Comparison of ENCODE assay signal across 22 cellular contexts in genomic region chr3:175266478-175266877, GRCh38.
DNase-seq lines count a peak whose midpoint lies in the region; ATAC-seq, FAIRE-seq and TF ChIP-seq lines count a peak whose summit lies in the region.
"Had no signal": no experiment of that assay in that cellular context is flagged by ENCODE, and none has a peak within 500 bp of the region (broad histone marks: within the 10 kb centered on the region; RNA-seq: fewer than 3 reads in every experiment).

No MANE protein-coding gene starts in this region.

- H3K14ac ChIP-seq in IMR-90 (replicated peaks; ENCODE audit: low read depth, low read length) (no peak overlapping the region), H9 (ENCODE audit: insufficient read depth, low read length) (no peak overlapping the region)

- H4K5ac ChIP-seq in IMR-90 (ENCODE audit: low read depth, low read length) (no peak overlapping the region), H9 (ENCODE audit: insufficient read length, low read depth, low read length) (no peak overlapping the region)

- no peak overlapping the region for H2AK5ac ChIP-seq in IMR-90 (ENCODE audit: low read depth, low read length)
- H2AK5ac ChIP-seq in H9 (ENCODE audit: insufficient read length, low read length), result no peak overlapping the region

- in situ Hi-C loops in IMR-90 (cut with MboI; ENCODE audit: low sequenced_read_pairs), result no loop called here

- H3K9me1 ChIP-seq in IMR-90 (ENCODE audit: insufficient read depth, low read length), result peaks cover 2% of the 10 kb centered on the region; the same call in 1 of the 2 replicates

- H2BK5ac ChIP-seq in IMR-90 (ENCODE audit: low read depth, low read length, poor library complexity, severe bottlenecking) (peak overlapping the region; percentile 99), H9 (ENCODE audit: insufficient read length, low read length) (no peak overlapping the region)

- H4K20me1 ChIP-seq in IMR-90 (ENCODE audit: insufficient read depth, low read length), result no peaks in the 10 kb centered on the region
- H4K20me1 ChIP-seq in H9 (ENCODE audit: control insufficient read depth, insufficient read depth, insufficient read length), result no peaks in the 10 kb centered on the region

- no CpG with 5 or more reads among the region's 1 CpG for WGBS in IMR-90 (ENCODE audit: extremely low coverage in 2 of 2, insufficient read length in 1 of 2), 2 experiments
- WGBS in H9 (ENCODE audit: extremely low coverage, insufficient read length, low lambda C conversion rate), result no CpG with 5 or more reads among the region's 1 CpG
- 88 to 90% methylated on average over 1 of the region's 1 CpG for WGBS in thyroid gland, 2 donors

- H3K18ac ChIP-seq in IMR-90 (ENCODE audit: low read depth, low read length) (no peak overlapping the region; the same call in 1 of the 2 replicates), H9 (ENCODE audit: insufficient read length, low read depth, low read length) (no peak overlapping the region)

- peak; percentile 28 for DNase-seq in AG10803 (ENCODE audit: low read depth)
- DNase-seq in IMR-90, result peak; percentile 78
- DNase-seq in bronchial epithelial cell (ENCODE audit: low read depth), result peak; percentile 79
- DNase-seq in iris pigment epithelial cell (ENCODE audit: low read depth), result peak; percentile 69
- DNase-seq in H9, result no peak
- no peak for DNase-seq in stimulated activated naive CD8-positive, alpha-beta T cell treated with anti-CD3 and anti-CD28 coated beads, Interleukin-15, amount 100 ng/mL, for 72 hours
- no peak for DNase-seq in T1000 (lab: John Stamatoyannopoulos, UW)
- no peak for DNase-seq in thyroid gland
- DNase-seq: activated CD4-positive, alpha-beta T cell treated with anti-CD3 and anti-CD28 coated beads, Interleukin-2, amount 50 U/mL, for 48 hours; activated naive CD4-positive, alpha-beta T cell treated with Interleukin-2 at 50 U/mL for 16 hours; Caco-2; cortex of kidney; erythroblast; heart left ventricle; NCI-H1436; pancreas; RPMI8226; sigmoid colon; stimulated activated CD4-positive, alpha-beta T cell treated with anti-CD3 and anti-CD28 coated beads, Interleukin-2, amount 100 ng/mL, for 24 hours; stomach had no signal

- no peaks in the 10 kb centered on the region for H3K36me3 Mint-ChIP-seq in H9 (ENCODE audit: insufficient read depth in 1 of 3, low read depth in 3 of 3)

- H2BK120ac ChIP-seq in IMR-90 (ENCODE audit: low read depth, low read length) (no peak overlapping the region), H9 (ENCODE audit: low read depth, low read length, poor library complexity, severe bottlenecking) (no peak overlapping the region)

- no peaks in the 10 kb centered on the region for H3K79me2 ChIP-seq in H9 (ENCODE audit: insufficient read depth, low read length)

- no peak overlapping the region for H2BK12ac ChIP-seq in H9 (ENCODE audit: insufficient read length, low read depth, low read length)

- no peak overlapping the region for H3T11ph ChIP-seq in H9 (ENCODE audit: low read length)

- H3K4me3 ChIP-seq in AG10803 (ENCODE audit: low read length) (no peak overlapping the region), IMR-90 (ENCODE audit: insufficient read depth, low read depth, low read length) (no peak overlapping the region), bronchial epithelial cell (ENCODE audit: low read depth, low read length) (no peak overlapping the region), thyroid gland (replicated peaks in 1 of 3) (no peak overlapping the region)
- H3K4me3 ChIP-seq: heart left ventricle, lung, pancreas, sigmoid colon, stomach had no signal

- no peaks in the 10 kb centered on the region for H3K23me2 ChIP-seq in H9 (ENCODE audit: insufficient read length, low read depth, low read length, poor library complexity, severe bottlenecking)

- H3K9me3 ChIP-seq in IMR-90 (ENCODE audit: control insufficient read depth, insufficient read depth, low read length) (no peaks in the 10 kb centered on the region), H9 (ENCODE audit: control insufficient read depth, low read depth, low read length) (no peaks in the 10 kb centered on the region), thyroid gland (no peaks in the 10 kb centered on the region)
- H3K9me3 ChIP-seq: Caco-2, heart left ventricle, pancreas, sigmoid colon, stomach had no signal

- no peaks in the 10 kb centered on the region for H3K4me1 Mint-ChIP-seq in H9
- no peaks in the 10 kb centered on the region for H3K4me1 Mint-ChIP-seq in stimulated activated naive CD8-positive, alpha-beta T cell treated with anti-CD3 and anti-CD28 coated beads, Interleukin-15, amount 100 ng/mL, for 72 hours

- no peak for FAIRE-seq in bronchial epithelial cell (lab: Jason Lieb, UNC)
- FAIRE-seq: GM12891 had no signal

- ATAC-seq in IMR-90 (ENCODE audit: low read depth), result no peak
- ATAC-seq in stimulated activated naive CD8-positive, alpha-beta T cell treated with anti-CD3 and anti-CD28 coated beads, Interleukin-15, amount 100 ng/mL, for 72 hours, result no peak
- ATAC-seq: heart left ventricle, pancreas had no signal

- no peak overlapping the region for H2BK15ac ChIP-seq in IMR-90 (ENCODE audit: low read depth, low read length)
- no peak overlapping the region for H2BK15ac ChIP-seq in H9 (ENCODE audit: low read depth, low read length)

- H3K4me2 ChIP-seq in IMR-90 (ENCODE audit: low read depth, low read length), result 0 out of 2 replicates have a peak overlapping the region, but pooled peaks have one; percentile 24
- no peak overlapping the region for H3K4me2 ChIP-seq in H9 (ENCODE audit: insufficient read depth, insufficient read length, low read length)

- intact Hi-C loops in IMR-90 (cut with micrococcal nuclease) (loop anchor here (2.0 to 10.0 kb wide), 5 partner anchors 128 to 1142 kb away; no protein-coding TSS in a partner anchor), thyroid gland (cut with DNase I) (no loop called here)

- H3K27me3 ChIP-seq in IMR-90 (ENCODE audit: control insufficient read depth, insufficient read depth, low read length), result no peaks in the 10 kb centered on the region
- H3K27me3 ChIP-seq in bronchial epithelial cell (ENCODE audit: control insufficient read depth, insufficient read depth, low read length), result no peaks in the 10 kb centered on the region
- H3K27me3 ChIP-seq in H9 (ENCODE audit: insufficient read depth, low read length), result no peaks in the 10 kb centered on the region
- H3K27me3 ChIP-seq in thyroid gland, result no peaks in the 10 kb centered on the region
- H3K27me3 ChIP-seq: heart left ventricle, pancreas, sigmoid colon, stomach had no signal

- no peak overlapping the region for H2AK9ac ChIP-seq in IMR-90 (replicated peaks; ENCODE audit: low read depth, low read length, poor library complexity)

- POLR2A ChIA-PET in IMR-90 (lab: Charles Lee; ENCODE audit: unreplicated experiment), result no interaction called here

- no peak overlapping the region for H3K56ac ChIP-seq in IMR-90 (ENCODE audit: extremely low read depth, insufficient read depth, low read length)
- no peak overlapping the region for H3K56ac ChIP-seq in H9 (ENCODE audit: insufficient read length, low read depth, low read length)

- peak overlapping the region in 1 of 2 experiments; percentile 43; a peak in 1 of 4 replicates for H4K8ac ChIP-seq in IMR-90 (ENCODE audit: low read depth in 2 of 2, low read length in 2 of 2)
- no peak overlapping the region for H4K8ac ChIP-seq in H9 (replicated peaks; ENCODE audit: insufficient read length, low read depth, low read length)

- no peak for TF ChIP-seq POLR2A in IMR-90 (IDR thresholded peaks at IDR 0.05; ENCODE audit: low read depth, low read length)
- no peak for TF ChIP-seq POLR2A in thyroid gland (IDR thresholded peaks at IDR 0.05)

- no peaks in the 10 kb centered on the region for H3K9me3 Mint-ChIP-seq in H9
- no peaks in the 10 kb centered on the region for H3K9me3 Mint-ChIP-seq in stimulated activated naive CD8-positive, alpha-beta T cell treated with anti-CD3 and anti-CD28 coated beads, Interleukin-15, amount 100 ng/mL, for 72 hours

- TF ChIP-seq CTCF in AG10803 (conservative IDR thresholded peaks at IDR 0.05; ENCODE audit: low read length) (no peak), IMR-90 (conservative IDR thresholded peaks at IDR 0.05; ENCODE audit: low read depth, low read length) (no peak), bronchial epithelial cell (IDR thresholded peaks at IDR 0.05; ENCODE audit: insufficient read depth, low read length, severe bottlenecking) (no peak), H9 (conservative IDR thresholded peaks at IDR 0.05) (no peak), thyroid gland (IDR thresholded peaks at IDR 0.05) (no peak)

- CTCF ChIA-PET in IMR-90 (lab: Yijun Ruan, JAX), result interaction anchor here (1.0 kb wide), 1 partner anchor 68 kb away, joined by 3 read pairs; no protein-coding TSS in a partner anchor

- H3K27ac ChIP-seq in IMR-90 (ENCODE audit: insufficient read depth, low read length) (peak overlapping the region; percentile 68; the same call in 1 of the 2 replicates), H9 (ENCODE audit: insufficient read length, low read depth, low read length) (no peak overlapping the region), thyroid gland (no peak overlapping the region)
- H3K27ac ChIP-seq: heart left ventricle, pancreas, sigmoid colon, stomach had no signal

- H3K23ac ChIP-seq in IMR-90 (ENCODE audit: low read depth, low read length) (no peak overlapping the region), H9 (ENCODE audit: insufficient read length, low read depth, low read length) (no peak overlapping the region)

- H3K4me3 Mint-ChIP-seq in H9, result no peak overlapping the region
- no peak overlapping the region for H3K4me3 Mint-ChIP-seq in stimulated activated naive CD8-positive, alpha-beta T cell treated with anti-CD3 and anti-CD28 coated beads, Interleukin-15, amount 100 ng/mL, for 72 hours

- H2BK20ac ChIP-seq in IMR-90 (ENCODE audit: low read depth, low read length) (no peak overlapping the region), H9 (ENCODE audit: low read depth, low read length, poor library complexity, severe bottlenecking) (no peak overlapping the region)

- H3K9ac ChIP-seq in IMR-90 (ENCODE audit: low read depth, low read length) (no peak overlapping the region), H9 (ENCODE audit: extremely low read depth, insufficient read length, low read length) (no peak overlapping the region)

- no peak overlapping the region for H3K27ac Mint-ChIP-seq in H9
- H3K27ac Mint-ChIP-seq in stimulated activated naive CD8-positive, alpha-beta T cell treated with anti-CD3 and anti-CD28 coated beads, Interleukin-15, amount 100 ng/mL, for 72 hours, result no peak overlapping the region

- BruUV-seq in IMR-90 (replicated peaks; lab: Mats Ljungman, UMichigan), result no TSS peak

- H3K4me1 ChIP-seq in IMR-90 (ENCODE audit: control insufficient read depth, insufficient read depth, low read length), result peaks cover 8% of the 10 kb centered on the region
- no peaks in the 10 kb centered on the region for H3K4me1 ChIP-seq in H9 (ENCODE audit: insufficient read depth, low read length)
- no peaks in the 10 kb centered on the region for H3K4me1 ChIP-seq in thyroid gland
- H3K4me1 ChIP-seq: Caco-2, heart left ventricle, pancreas, sigmoid colon, stomach had no signal

- dilution Hi-C loops in IMR-90 (cut with HindIII; ENCODE audit: low sequenced_read_pairs, unreplicated experiment), result no loop called here

- H3K4ac ChIP-seq in IMR-90 (ENCODE audit: low read depth, low read length) (no peak overlapping the region), H9 (ENCODE audit: low read depth, low read length) (no peak overlapping the region)

- H2AFZ ChIP-seq in IMR-90 (replicated peaks; ENCODE audit: low read length, poor library complexity) (no peak overlapping the region), H9 (ENCODE audit: low read length) (no peak overlapping the region)

- H4K91ac ChIP-seq in IMR-90 (ENCODE audit: insufficient read depth, low read depth, low read length) (no peak overlapping the region), H9 (ENCODE audit: insufficient read length, low read depth, low read length) (no peak overlapping the region)

- TF ChIP-seq RAD21 in IMR-90 (IDR thresholded peaks at IDR 0.05; ENCODE audit: low read length), result no peak

- no peaks in the 10 kb centered on the region for H3K36me3 ChIP-seq in IMR-90 (ENCODE audit: control insufficient read depth, insufficient read depth, low read length)
- no peaks in the 10 kb centered on the region for H3K36me3 ChIP-seq in bronchial epithelial cell (ENCODE audit: control insufficient read depth, insufficient read depth, low read length)
- no peaks in the 10 kb centered on the region for H3K36me3 ChIP-seq in thyroid gland
- H3K36me3 ChIP-seq: heart left ventricle, pancreas, sigmoid colon, stomach had no signal

- no peaks in the 10 kb centered on the region for H3K27me3 Mint-ChIP-seq in H9 (ENCODE audit: low read depth)
- H3K27me3 Mint-ChIP-seq in stimulated activated naive CD8-positive, alpha-beta T cell treated with anti-CD3 and anti-CD28 coated beads, Interleukin-15, amount 100 ng/mL, for 72 hours, result no peaks in the 10 kb centered on the region

- H3K79me1 ChIP-seq in IMR-90 (ENCODE audit: low read depth in 1 of 2, low read length in 2 of 2) (no peaks in the 10 kb centered on the region; a peak in 1 of 4 replicates), H9 (ENCODE audit: insufficient read depth, low read depth, low read length, poor library complexity, severe bottlenecking) (no peaks in the 10 kb centered on the region)

Comparison
In these comparisons a context has a peak if more than half of its experiments do, and no peak if none do; other contexts are left out.
1. DNase-seq: peak in AG10803 (single experiment), IMR-90 (single experiment), bronchial epithelial cell (single experiment) and iris pigment epithelial cell (single experiment); none in H9 (single experiment), stimulated activated naive CD8-positive, alpha-beta T cell treated with anti-CD3 and anti-CD28 coated beads, Interleukin-15, amount 100 ng/mL, for 72 hours (0 of 2), T1000 (single experiment) and thyroid gland (0 of 2).